Comparison of ENCODE assay signal across 9 cellular contexts in the genomic region with DNA sequence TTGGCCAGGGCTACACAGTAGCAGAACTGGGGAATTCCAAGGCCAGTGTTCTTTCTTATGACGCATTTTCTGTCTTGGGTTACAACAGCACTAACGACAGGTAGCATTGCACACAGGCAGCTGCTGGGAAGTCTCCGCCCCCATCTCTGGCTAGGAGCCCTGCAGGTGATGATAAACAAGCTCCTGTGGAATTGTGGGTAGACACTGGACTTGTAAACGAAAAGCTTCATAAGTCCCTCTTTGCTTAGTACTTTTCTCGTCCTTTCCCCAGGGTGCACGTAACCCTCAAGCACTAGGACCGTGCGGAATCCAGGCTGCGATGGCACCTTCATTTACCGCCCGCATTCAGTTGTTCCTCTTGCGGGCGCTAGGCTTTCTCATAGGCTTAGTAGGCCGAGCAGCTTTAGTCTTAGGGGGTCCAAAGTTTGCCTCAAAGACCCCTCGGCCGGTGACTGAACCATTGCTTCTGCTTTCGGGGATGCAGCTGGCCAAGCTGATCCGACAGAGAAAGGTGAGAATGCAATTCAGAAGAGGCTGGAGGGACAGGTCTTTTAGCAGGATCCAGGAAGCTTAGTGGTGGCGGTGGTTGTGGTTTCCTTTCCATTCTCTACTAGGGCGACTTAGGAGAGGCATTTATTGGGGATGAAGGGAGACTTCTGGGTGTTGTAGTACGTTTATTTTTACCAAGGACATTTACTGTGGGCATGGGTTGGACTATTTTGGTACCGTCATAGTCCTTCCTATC. TPM values are rescaled to one million over a fixed set of nuclear protein-coding genes. Genes with fewer than 3 reads are reported as not detected.
A peak's percentile ranks its signal among the peaks of the same experiment; 100 is the strongest.
DNase-seq lines count a peak whose midpoint lies in the region; ATAC-seq and TF ChIP-seq lines count a peak whose summit lies in the region.
"Had no signal": no experiment of that assay in that cellular context is flagged by ENCODE, and none has a peak within 500 bp of the region (broad histone marks: within the 10 kb centered on the region; RNA-seq: fewer than 3 reads in every experiment).

A gene with protein sequence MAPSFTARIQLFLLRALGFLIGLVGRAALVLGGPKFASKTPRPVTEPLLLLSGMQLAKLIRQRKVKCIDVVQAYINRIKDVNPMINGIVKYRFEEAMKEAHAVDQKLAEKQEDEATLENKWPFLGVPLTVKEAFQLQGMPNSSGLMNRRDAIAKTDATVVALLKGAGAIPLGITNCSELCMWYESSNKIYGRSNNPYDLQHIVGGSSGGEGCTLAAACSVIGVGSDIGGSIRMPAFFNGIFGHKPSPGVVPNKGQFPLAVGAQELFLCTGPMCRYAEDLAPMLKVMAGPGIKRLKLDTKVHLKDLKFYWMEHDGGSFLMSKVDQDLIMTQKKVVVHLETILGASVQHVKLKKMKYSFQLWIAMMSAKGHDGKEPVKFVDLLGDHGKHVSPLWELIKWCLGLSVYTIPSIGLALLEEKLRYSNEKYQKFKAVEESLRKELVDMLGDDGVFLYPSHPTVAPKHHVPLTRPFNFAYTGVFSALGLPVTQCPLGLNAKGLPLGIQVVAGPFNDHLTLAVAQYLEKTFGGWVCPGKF (plus strand): TSS at position 200 of the 745 bp plus-strand sequence. CDS start 120 bp downstream, at position 320.

- peak within 1 kb of the TSS; percentile 82 for H3K27ac Mint-ChIP-seq in activated T-helper 2 cell treated with anti-CD3 and anti-CD28 coated beads, Interferon-gamma antibody, Interleukin-2, Interleukin-4, amounts not matched to agents 10 μg/mL and 5 μg/mL and 100 μg/mL, durations not matched to agents 14 hours and 24 hours and 36 hours
- H3K27ac Mint-ChIP-seq in immature natural killer cell, result no peak within 1 kb of the TSS

- H3K27me3 ChIP-seq in ascending aorta, result no peaks in the 10 kb centered on the region

- intact Hi-C loops in activated T-helper 2 cell treated with anti-CD3 and anti-CD28 coated beads, Interferon-gamma antibody, Interleukin-2, Interleukin-4, amounts not matched to agents 10 μg/mL and 5 μg/mL and 100 μg/mL, durations not matched to agents 14 hours and 24 hours and 36 hours (cut with micrococcal nuclease), result loop anchor here (1.0 to 10.0 kb wide), 5 partner anchors 165 to 638 kb away; a partner anchor contains a TSS
- intact Hi-C loops in ascending aorta (cut with DNase I), result no loop called here

- peaks cover 39% of the 10 kb centered on the region for H3K4me1 Mint-ChIP-seq in activated T-helper 2 cell treated with anti-CD3 and anti-CD28 coated beads, Interferon-gamma antibody, Interleukin-2, Interleukin-4, amounts not matched to agents 10 μg/mL and 5 μg/mL and 100 μg/mL, durations not matched to agents 14 hours and 24 hours and 36 hours (ENCODE audit: low read depth)
- H3K4me1 Mint-ChIP-seq in immature natural killer cell, result peaks cover 0 to 11% of the 10 kb centered on the region in 2 donors

- H3K27ac ChIP-seq in ascending aorta, result no peak within 1 kb of the TSS

- TF ChIP-seq CTCF in ascending aorta (IDR thresholded peaks at IDR 0.05), result no peak

- H3K27me3 Mint-ChIP-seq in activated T-helper 2 cell treated with anti-CD3 and anti-CD28 coated beads, Interferon-gamma antibody, Interleukin-2, Interleukin-4, amounts not matched to agents 10 μg/mL and 5 μg/mL and 100 μg/mL, durations not matched to agents 14 hours and 24 hours and 36 hours (ENCODE audit: low read depth), result no peaks in the 10 kb centered on the region
- peaks cover 3 to 8% (median 5%) of the 10 kb centered on the region in 3 donors for H3K27me3 Mint-ChIP-seq in immature natural killer cell (ENCODE audit: low read depth in 3 of 3)

- H3K36me3 Mint-ChIP-seq in activated T-helper 2 cell treated with anti-CD3 and anti-CD28 coated beads, Interferon-gamma antibody, Interleukin-2, Interleukin-4, amounts not matched to agents 10 μg/mL and 5 μg/mL and 100 μg/mL, durations not matched to agents 14 hours and 24 hours and 36 hours (ENCODE audit: low read depth), result no peaks in the 10 kb centered on the region
- H3K36me3 Mint-ChIP-seq in immature natural killer cell, result no peaks in the 10 kb centered on the region

- H3K4me3 ChIP-seq in ascending aorta, result peak within 1 kb of the TSS in 1 of 2 donors; percentile 21

- H3K9me3 ChIP-seq in ascending aorta, result peaks cover 0 to 2% of the 10 kb centered on the region in 2 donors

- DNase-seq in AML-193 (lab: John Stamatoyannopoulos, UW) (peak; percentile 7 to 19), NCI-H774 (lab: John Stamatoyannopoulos, UW) (peak; percentile 69), immature natural killer cell (peak in 2 of 3 donors; percentile 0 to 3), ascending aorta (ENCODE audit: low spot score in 2 of 2) (no peak)
- peak; percentile 20 for DNase-seq in activated T-helper 2 cell treated with anti-CD3 and anti-CD28 coated beads, Interferon-gamma antibody, Interleukin-2, Interleukin-4, amounts not matched to agents 10 μg/mL and 5 μg/mL and 100 μg/mL, durations not matched to agents 14 hours and 24 hours and 36 hours (ENCODE audit: low spot score)
- DNase-seq in stimulated activated CD4-positive, alpha-beta T cell treated with anti-CD3 and anti-CD28 coated beads, Interleukin-4, amount 100 ng/mL, for 48 hours (ENCODE audit: low read depth in 2 of 2), result peak; percentile 14 to 41

- H3K36me3 ChIP-seq in ascending aorta, result no peaks in the 10 kb centered on the region

- peak within 1 kb of the TSS; percentile 83 for H3K4me3 Mint-ChIP-seq in activated T-helper 2 cell treated with anti-CD3 and anti-CD28 coated beads, Interferon-gamma antibody, Interleukin-2, Interleukin-4, amounts not matched to agents 10 μg/mL and 5 μg/mL and 100 μg/mL, durations not matched to agents 14 hours and 24 hours and 36 hours (ENCODE audit: low read depth)
- H3K4me3 Mint-ChIP-seq in immature natural killer cell, result peak within 1 kb of the TSS in 4 of 5 donors; percentile 42 to 56 (median 48)

- ATAC-seq in GM19324 (IDR thresholded peaks at IDR 0.05; ENCODE audit: low FRiP score, unreplicated experiment) (peak; percentile 76), HG03432 (IDR thresholded peaks at IDR 0.05; ENCODE audit: unreplicated experiment) (peak; percentile 90)

- no peaks in the 10 kb centered on the region for H3K4me1 ChIP-seq in ascending aorta

- no peaks in the 10 kb centered on the region for H3K9me3 Mint-ChIP-seq in activated T-helper 2 cell treated with anti-CD3 and anti-CD28 coated beads, Interferon-gamma antibody, Interleukin-2, Interleukin-4, amounts not matched to agents 10 μg/mL and 5 μg/mL and 100 μg/mL, durations not matched to agents 14 hours and 24 hours and 36 hours
- H3K9me3 Mint-ChIP-seq in immature natural killer cell, result no peaks in the 10 kb centered on the region

RNA-seq across cellular contexts. Expression of the gene that starts here (rescaled TPM):
- total RNA-seq in activated T-helper 2 cell treated with anti-CD3 and anti-CD28 coated beads, Interferon-gamma antibody, Interleukin-2, Interleukin-4, amounts not matched to agents 10 μg/mL and 5 μg/mL and 100 μg/mL, durations not matched to agents 14 hours and 24 hours and 36 hours, result 2.7 and 2.9 TPM in 2 replicates
- not detected for polyA plus RNA-seq in immature natural killer cell
- total RNA-seq in ascending aorta, result not detected
- total RNA-seq: Daoy had no signal

Comparison
In these comparisons a context has a peak if more than half of its experiments do, and no peak if none do; other contexts are left out.
1. Peak in DNase-seq in immature natural killer cell; RNA of the gene not detected or under 1 TPM.
2. DNase-seq: peak in AML-193 (2 of 2), NCI-H774 (single experiment), activated T-helper 2 cell treated with anti-CD3 and anti-CD28 coated beads, Interferon-gamma antibody, Interleukin-2, Interleukin-4, amounts not matched to agents 10 μg/mL and 5 μg/mL and 100 μg/mL, durations not matched to agents 14 hours and 24 hours and 36 hours (single experiment) and stimulated activated CD4-positive, alpha-beta T cell treated with anti-CD3 and anti-CD28 coated beads, Interleukin-4, amount 100 ng/mL, for 48 hours (2 of 2); none in ascending aorta (0 of 2).